Comparison of ENCODE assay signal across 28 cellular contexts in the genomic region with DNA sequence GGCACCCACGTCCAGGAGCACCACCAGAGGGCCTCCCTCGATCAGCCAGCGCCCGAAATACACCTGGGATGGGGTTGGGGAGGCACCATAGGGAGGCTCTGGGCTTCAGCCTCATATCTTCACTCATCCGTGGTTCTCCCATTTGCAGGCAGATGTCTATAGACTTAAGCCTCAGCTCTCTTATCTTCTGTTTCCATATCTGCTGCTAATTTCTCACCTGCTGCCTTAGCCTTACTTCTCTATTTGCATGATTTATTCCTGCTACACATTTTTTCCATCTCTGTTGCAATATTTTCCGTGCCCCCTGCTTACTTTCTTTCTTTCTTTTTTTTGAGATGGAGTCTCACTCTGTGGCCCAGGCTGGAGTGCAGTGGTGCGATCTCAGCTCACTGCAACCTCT. TPM values are rescaled to one million over a fixed set of nuclear protein-coding genes. Genes with fewer than 3 reads are reported as not detected.
A peak's percentile ranks its signal among the peaks of the same experiment; 100 is the strongest.
DNase-seq lines count a peak whose midpoint lies in the region; ATAC-seq and TF ChIP-seq lines count a peak whose summit lies in the region.
"Had no signal": no experiment of that assay in that cellular context is flagged by ENCODE, and none has a peak within 500 bp of the region (broad histone marks: within the 10 kb centered on the region; RNA-seq: fewer than 3 reads in every experiment).

No MANE protein-coding gene starts in this region.

- intact Hi-C loops in left ventricle myocardium inferior (cut with micrococcal nuclease) (no loop called here), heart left ventricle (cut with DNase I) (no loop called here), activated B cell treated with CpG ODN at 0.5 μM for 24 hours (cut with micrococcal nuclease) (no loop called here)

- H3K9me3 Mint-ChIP-seq in activated B cell treated with CpG ODN at 0.5 μM for 24 hours: no peaks in the 10 kb centered on the region
- H3K9me3 Mint-ChIP-seq in central memory CD8-positive, alpha-beta T cell: no peaks in the 10 kb centered on the region
- H3K9me3 Mint-ChIP-seq: activated CD4-positive, alpha-beta memory T cell treated with anti-CD3 and anti-CD28 coated beads for 36 hours; HFFc6; neural crest cell had no signal

- H3K27ac ChIP-seq in left ventricle myocardium inferior (replicated peaks) (peak overlapping the region; percentile 12), heart left ventricle (no peak overlapping the region)
- H3K27ac ChIP-seq: KMS-11, SK-N-MC had no signal

- H3K4me1 Mint-ChIP-seq in activated B cell treated with CpG ODN at 0.5 μM for 24 hours: peaks cover 14% of the 10 kb centered on the region
- peaks cover 17% of the 10 kb centered on the region for H3K4me1 Mint-ChIP-seq in central memory CD8-positive, alpha-beta T cell

- DNase-seq in left ventricle myocardium inferior (no peak), heart left ventricle (no peak), activated B cell treated with CpG ODN at 0.5 μM for 24 hours (no peak), SIG-M5 treated with dmso at 0.1 percent for 504 hours (lab: John Stamatoyannopoulos, UW; ENCODE audit: unreplicated experiment) (no peak), activated gamma-delta T cell treated with Interleukin-2 at 50 U/mL for 16 hours (no peak)
- DNase-seq in central memory CD8-positive, alpha-beta T cell (ENCODE audit: low spot score in 2 of 2): no peak
- no peak for DNase-seq in stimulated activated CD4-positive, alpha-beta T cell treated with anti-CD3 and anti-CD28 coated beads, Interleukin-4, amount 100 ng/mL, for 1 hour
- DNase-seq: activated CD4-positive, alpha-beta memory T cell treated with anti-CD3 and anti-CD28 coated beads for 36 hours; activated naive CD4-positive, alpha-beta T cell treated with Interleukin-2 at 50 U/mL for 16 hours; COR-L47; GDM1; glutamatergic neuron; HFFc6; kidney glomerular epithelial cell; NCI-H1092; NCI-H187 treated with DMSO at 0.1 percent for 48 hours; NCI-H69; T-helper 17 cell had no signal

- 90 to 92% (median 91%) methylated on average over 6 to 7 of the region's 7 CpGs for WGBS in heart left ventricle, 4 donors

- H3K4me3 ChIP-seq in left ventricle myocardium inferior (no peak overlapping the region), heart left ventricle (no peak overlapping the region)
- H3K4me3 ChIP-seq: BLaER1 treated with 17β-estradiol and CSF1 and Interleukin-3, amounts not matched to agents 10 nM and 100 nM; lung; SK-N-MC had no signal

- H3K36me3 Mint-ChIP-seq in activated B cell treated with CpG ODN at 0.5 μM for 24 hours (ENCODE audit: low read depth): peaks cover 45% of the 10 kb centered on the region
- H3K36me3 Mint-ChIP-seq in central memory CD8-positive, alpha-beta T cell (ENCODE audit: insufficient read depth): peaks cover 26% of the 10 kb centered on the region

- POLR2A ChIA-PET in activated B cell treated with CpG ODN at 0.5 μM for 24 hours (lab: Charles Lee): interaction anchor here (0.5 to 0.6 kb wide), 2 partner anchors 11 to 109 kb away, joined by 5 to 8 read pairs; no protein-coding TSS in a partner anchor

- no peaks in the 10 kb centered on the region for H3K9me3 ChIP-seq in left ventricle myocardium inferior (replicated peaks)
- H3K9me3 ChIP-seq in heart left ventricle: no peaks in the 10 kb centered on the region
- H3K9me3 ChIP-seq: BLaER1 treated with 17β-estradiol and CSF1 and Interleukin-3, amounts not matched to agents 10 nM and 100 nM had no signal

- no peak for TF ChIP-seq CTCF in left ventricle myocardium inferior (IDR thresholded peaks at IDR 0.05; ENCODE audit: borderline replicate concordance)
- TF ChIP-seq CTCF in heart left ventricle (IDR thresholded peaks at IDR 0.05): no peak
- TF ChIP-seq CTCF in activated B cell treated with CpG ODN at 0.5 μM for 24 hours (IDR thresholded peaks at IDR 0.05): no peak

- ATAC-seq in heart left ventricle (no peak), activated B cell treated with CpG ODN at 0.5 μM for 24 hours (ENCODE audit: low read depth) (peak; percentile 13)
- no peak for ATAC-seq in central memory CD8-positive, alpha-beta T cell (replicated peaks; ENCODE audit: extremely low read depth, poor library complexity, severe bottlenecking)
- ATAC-seq: T-helper 17 cell had no signal

- TF ChIP-seq POLR2A in heart left ventricle (IDR thresholded peaks at IDR 0.05): no peak

- H3K4me1 ChIP-seq in left ventricle myocardium inferior (peaks cover 48% of the 10 kb centered on the region), heart left ventricle (peaks cover 0 to 39% (median 23%) of the 10 kb centered on the region in 12 donors)

- no peaks in the 10 kb centered on the region for H3K27me3 Mint-ChIP-seq in activated B cell treated with CpG ODN at 0.5 μM for 24 hours
- H3K27me3 Mint-ChIP-seq in central memory CD8-positive, alpha-beta T cell: no peaks in the 10 kb centered on the region
- H3K27me3 Mint-ChIP-seq: activated CD4-positive, alpha-beta memory T cell treated with anti-CD3 and anti-CD28 coated beads for 36 hours; T-helper 17 cell had no signal

- H3K27ac Mint-ChIP-seq in activated B cell treated with CpG ODN at 0.5 μM for 24 hours: no peak overlapping the region
- H3K27ac Mint-ChIP-seq in central memory CD8-positive, alpha-beta T cell (ENCODE audit: low read depth): peak overlapping the region; percentile 79
- H3K27ac Mint-ChIP-seq: activated CD4-positive, alpha-beta memory T cell treated with anti-CD3 and anti-CD28 coated beads for 36 hours; HFFc6 had no signal

- H3K4me3 Mint-ChIP-seq in activated B cell treated with CpG ODN at 0.5 μM for 24 hours: no peak overlapping the region
- no peak overlapping the region for H3K4me3 Mint-ChIP-seq in central memory CD8-positive, alpha-beta T cell
- H3K4me3 Mint-ChIP-seq: activated CD4-positive, alpha-beta memory T cell treated with anti-CD3 and anti-CD28 coated beads for 36 hours; HFFc6; neural crest cell; T-helper 17 cell had no signal

- H3K27me3 ChIP-seq in left ventricle myocardium inferior (ENCODE audit: low read depth) (no peaks in the 10 kb centered on the region), heart left ventricle (no peaks in the 10 kb centered on the region)
- H3K27me3 ChIP-seq: BLaER1 treated with 17β-estradiol and CSF1 and Interleukin-3, amounts not matched to agents 10 nM and 100 nM had no signal

- peaks cover 67% of the 10 kb centered on the region for H3K36me3 ChIP-seq in left ventricle myocardium inferior
- H3K36me3 ChIP-seq in heart left ventricle: peaks cover 0 to 74% (median 65%) of the 10 kb centered on the region in 9 donors

- CTCF ChIA-PET in activated B cell treated with CpG ODN at 0.5 μM for 24 hours (lab: Charles Lee): interaction anchor here (1.2 kb wide), 1 partner anchor 13 kb away, joined by 3 read pairs; no protein-coding TSS in a partner anchor

RNA-seq across cellular contexts. Expression of a gene that starts 5.8 kb away (rescaled TPM):
- total RNA-seq in left ventricle myocardium inferior: 138 TPM
- total RNA-seq in heart left ventricle: 100 to 1,000 TPM; 125 to 264 (median 173) TPM
- polyA plus RNA-seq in heart left ventricle: 100 to 1,000 TPM; 114 to 154 TPM
- 50.7 and 52.7 TPM in 2 replicates for total RNA-seq in activated B cell treated with CpG ODN at 0.5 μM for 24 hours

RNA-seq across cellular contexts. Expression of a gene that starts 6.4 kb away (rescaled TPM):
- 44.4 TPM for total RNA-seq in left ventricle myocardium inferior
- 10 to 100 TPM; 41.4 to 93.9 (median 50.9) TPM for total RNA-seq in heart left ventricle
- 100 to 1,000 TPM in 1 of 2 donors, 10 to 100 TPM in 1; 68.0 to 109 TPM for polyA plus RNA-seq in heart left ventricle
- 75.6 and 79.4 TPM in 2 replicates for total RNA-seq in activated B cell treated with CpG ODN at 0.5 μM for 24 hours

RNA-seq across cellular contexts. Expression of a gene that starts 22.2 kb away (rescaled TPM):
- total RNA-seq in left ventricle myocardium inferior (834 TPM), heart left ventricle (1,000 to 10,000 TPM in 4 of 9 donors, 100 to 1,000 TPM in 5; 484 to 6,770 (median 857) TPM), activated B cell treated with CpG ODN at 0.5 μM for 24 hours (888 and 935 TPM in 2 replicates)
- polyA plus RNA-seq in heart left ventricle: 1,000 to 10,000 TPM in 1 of 2 donors, 100 to 1,000 TPM in 1; 836 to 1,542 TPM

RNA-seq across cellular contexts. Expression of a gene that starts 29.6 kb away (rescaled TPM):
- total RNA-seq in left ventricle myocardium inferior (not detected), heart left ventricle (not detected), activated B cell treated with CpG ODN at 0.5 μM for 24 hours (not detected in 2 replicates)
- not detected for polyA plus RNA-seq in heart left ventricle
- total RNA-seq: cerebellum, HT1080, neural crest cell, RPMI7951, T-helper 17 cell, temporal lobe had no signal
- polyA plus RNA-seq: AG04450 had no signal

RNA-seq across cellular contexts. Expression of a gene that starts 32.6 kb away (rescaled TPM):
- total RNA-seq in left ventricle myocardium inferior (25.5 TPM), heart left ventricle (10 to 100 TPM; 17.9 to 68.4 (median 23.1) TPM), activated B cell treated with CpG ODN at 0.5 μM for 24 hours (111 and 129 TPM in 2 replicates)
- 10 to 100 TPM; 21.1 to 34.4 TPM for polyA plus RNA-seq in heart left ventricle
